In the genomic region with DNA sequence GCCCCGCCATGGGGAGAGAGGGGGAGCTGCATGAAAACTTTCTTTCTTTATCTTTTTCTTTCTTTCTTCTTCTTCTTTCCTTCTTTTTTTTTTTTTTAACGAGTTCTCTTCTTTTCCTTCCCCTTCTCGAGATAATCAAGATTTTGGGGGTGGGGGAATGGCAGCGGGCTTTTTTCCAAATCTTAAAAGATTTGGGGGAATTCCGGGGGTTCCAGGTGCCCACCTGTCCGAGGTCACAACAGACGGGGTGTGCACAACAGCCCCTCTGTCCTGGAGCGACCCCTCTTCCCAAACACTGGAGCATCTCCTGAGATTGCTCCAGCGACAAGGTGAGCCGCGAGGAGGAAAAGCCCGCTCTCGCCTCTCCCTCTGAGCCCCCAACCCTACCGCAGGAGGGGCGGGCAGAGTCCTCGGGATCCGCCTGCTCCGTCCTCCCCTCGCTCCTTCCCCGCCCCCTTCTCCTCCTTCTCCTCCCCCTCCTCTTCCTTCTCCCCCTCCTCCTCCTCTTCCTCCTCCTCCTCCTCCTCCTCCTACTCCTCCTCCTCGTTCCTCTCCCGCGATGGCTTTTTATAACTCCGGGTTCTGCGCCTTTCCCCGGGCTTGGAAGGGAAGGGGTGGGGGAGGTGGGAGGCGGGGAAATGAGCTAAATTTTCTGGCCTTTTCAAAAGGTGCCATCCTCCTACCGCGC, we compare ENCODE assay signal across 9 cellular contexts. TPM values are rescaled to one million over a fixed set of nuclear protein-coding genes. Genes with fewer than 3 reads are reported as not detected.
DNase-seq lines count a peak whose midpoint lies in the region; ATAC-seq and TF ChIP-seq lines count a peak whose summit lies in the region.
"Had no signal": no experiment of that assay in that cellular context is flagged by ENCODE, and none has a peak within 500 bp of the region (broad histone marks: within the 10 kb centered on the region; RNA-seq: fewer than 3 reads in every experiment).

No MANE protein-coding gene starts in this region.

- H3K36me3 Mint-ChIP-seq in nephron (ENCODE audit: low read depth) = no peaks in the 10 kb centered on the region

- H3K27me3 ChIP-seq in left ventricle myocardium inferior (ENCODE audit: low read depth) (peaks cover 78% of the 10 kb centered on the region), ectodermal cell (ENCODE audit: control insufficient read depth, insufficient read depth, low read length, poor library complexity, severe bottlenecking) (peaks cover 58% of the 10 kb centered on the region)

- no peak overlapping the region for H3K27ac Mint-ChIP-seq in nephron

- H3K36me3 ChIP-seq in left ventricle myocardium inferior (no peaks in the 10 kb centered on the region), ectodermal cell (ENCODE audit: control insufficient read depth, insufficient read depth, low read length) (no peaks in the 10 kb centered on the region)

- H3K9me3 ChIP-seq in left ventricle myocardium inferior (replicated peaks) (no peaks in the 10 kb centered on the region), ectodermal cell (ENCODE audit: control insufficient read depth, low read length) (no peaks in the 10 kb centered on the region)

- H3K27ac ChIP-seq in left ventricle myocardium inferior (replicated peaks) = peak overlapping the region; percentile 58
- no peak overlapping the region for H3K27ac ChIP-seq in ectodermal cell (ENCODE audit: insufficient read depth, low read depth, low read length, poor library complexity, severe bottlenecking)

- H3K9me3 Mint-ChIP-seq in nephron = peaks cover 4% of the 10 kb centered on the region

- DNase-seq in left ventricle myocardium inferior (no peak), left ventricle myocardium superior (no peak), NCI-H2029 (lab: John Stamatoyannopoulos, UW) (no peak), Kasumi-1 (lab: John Stamatoyannopoulos, UW) (no peak)
- no peak for DNase-seq in effector CD4-positive, alpha-beta T cell
- DNase-seq: SW 1271 had no signal

- intact Hi-C loops in left ventricle myocardium inferior (cut with micrococcal nuclease) (loop anchor here (10.0 kb wide), 1 partner anchor 98 kb away; no protein-coding TSS in a partner anchor), left ventricle myocardium superior (cut with micrococcal nuclease) (loop anchor here (10.0 kb wide), 1 partner anchor 98 kb away; no protein-coding TSS in a partner anchor)

- H3K4me3 Mint-ChIP-seq in nephron = peak overlapping the region; percentile 75 to 78 (median 76)

- ATAC-seq in left ventricle myocardium superior (no peak), HG03097 (IDR thresholded peaks at IDR 0.05; ENCODE audit: low FRiP score, unreplicated experiment) (no peak)

- peaks cover 79% of the 10 kb centered on the region for H3K27me3 Mint-ChIP-seq in nephron (ENCODE audit: low read depth)

- H3K4me3 ChIP-seq in left ventricle myocardium inferior (peak overlapping the region; percentile 67), ectodermal cell (ENCODE audit: insufficient read depth, low read depth, low read length) (peak overlapping the region; percentile 59)

- 3% methylated on average over 25 to 26 of the region's 29 CpGs for WGBS in ectodermal cell, 2 experiments

- TF ChIP-seq CTCF in left ventricle myocardium inferior (IDR thresholded peaks at IDR 0.05; ENCODE audit: borderline replicate concordance) (no peak), nephron (IDR thresholded peaks at IDR 0.05; ENCODE audit: unreplicated experiment in 3 of 3) (peak in 1 of 3 experiments; percentile 0)

- peaks cover 6% of the 10 kb centered on the region for H3K4me1 Mint-ChIP-seq in nephron

- H3K4me1 ChIP-seq in left ventricle myocardium inferior (peaks cover 26% of the 10 kb centered on the region), ectodermal cell (ENCODE audit: control insufficient read depth, insufficient read depth, low read length) (peaks cover 7% of the 10 kb centered on the region)

RNA-seq across cellular contexts. Expression of gene KCNB1, which starts 0.7 kb away (rescaled TPM):
- 0.77 TPM for total RNA-seq in left ventricle myocardium inferior
- 1.9 TPM for total RNA-seq in left ventricle myocardium superior
- 2.2 TPM for polyA plus RNA-seq in ectodermal cell (2013, experiment 1 of 4)
- polyA plus RNA-seq in ectodermal cell (2013, experiment 2 of 4) = 2.7 TPM
- polyA plus RNA-seq in ectodermal cell (2013, experiment 3 of 4) = 2.2 TPM
- 3.4 TPM for polyA plus RNA-seq in ectodermal cell (2013, experiment 4 of 4)
